ENCODE assay signal across 9 cellular contexts in genomic region chr3:25661694-25662455, GRCh38. TPM values are rescaled to one million over a fixed set of nuclear protein-coding genes. Genes with fewer than 3 reads are reported as not detected.
A peak's percentile ranks its signal among the peaks of the same experiment; 100 is the strongest.
DNase-seq lines count a peak whose midpoint lies in the region; ATAC-seq, FAIRE-seq and TF ChIP-seq lines count a peak whose summit lies in the region.
"Had no signal": no experiment of that assay in that cellular context is flagged by ENCODE, and none has a peak within 500 bp of the region (broad histone marks: within the 10 kb centered on the region; RNA-seq: fewer than 3 reads in every experiment).

No MANE protein-coding gene starts in this region.

- H3K4me3 ChIP-seq in SK-N-MC (peak overlapping the region; percentile 77), fibroblast of villous mesenchyme (ENCODE audit: low read depth, low read length) (peak overlapping the region; percentile 80), stomach (peak overlapping the region in 3 of 4 donors; percentile 65 to 86 (median 83))

- DNase-seq in activated CD8-positive, alpha-beta memory T cell treated with anti-CD3 and anti-CD28 coated beads, Interleukin-2, amount 10 ng/mL, durations not matched to agents 7 days and 5 days = no peak
- DNase-seq in activated CD8-positive, alpha-beta memory T cell treated with anti-CD3 and anti-CD28 coated beads, Interleukin-2, amount 50 U/mL, for 4 hours = no peak
- DNase-seq in SK-N-MC (ENCODE audit: low read depth, low spot score) = no peak
- peak; percentile 25 for DNase-seq in fibroblast of villous mesenchyme (ENCODE audit: low read depth)
- no peak for DNase-seq in stomach
- DNase-seq in H4 (ENCODE audit: low spot score) = no peak
- DNase-seq in H54 (ENCODE audit: insufficient read length, low spot score) = no peak
- DNase-seq: DMS53 had no signal

- H3K27me3 ChIP-seq in stomach = no peaks in the 10 kb centered on the region

- TF ChIP-seq POLR2A in stomach (IDR thresholded peaks at IDR 0.05) = no peak
- no peak for TF ChIP-seq POLR2A in H54 (IDR thresholded peaks at IDR 0.05; ENCODE audit: low read depth, low read length)

- intact Hi-C loops in stomach (cut with DNase I; ENCODE audit: low total_unique reads) = loop anchor here (5.0 kb wide), 1 partner anchor 120 kb away; the partner anchor contains the start of gene NGLY1

- H3K4me3 Mint-ChIP-seq in activated CD8-positive, alpha-beta memory T cell treated with anti-CD3 and anti-CD28 coated beads, Interleukin-2, amount 10 ng/mL, durations not matched to agents 7 days and 5 days = peak overlapping the region; percentile 44
- H3K4me3 Mint-ChIP-seq in stimulated activated memory B cell treated with anti-CD40 and anti-IgM and Interleukin-4, amounts not matched to agents 10 μg/mL and 1 μg/mL and 100 μg/mL, for 72 hours = no peak overlapping the region

- H3K36me3 Mint-ChIP-seq in activated CD8-positive, alpha-beta memory T cell treated with anti-CD3 and anti-CD28 coated beads, Interleukin-2, amount 10 ng/mL, durations not matched to agents 7 days and 5 days = peaks cover 13% of the 10 kb centered on the region
- no peaks in the 10 kb centered on the region for H3K36me3 Mint-ChIP-seq in stimulated activated memory B cell treated with anti-CD40 and anti-IgM and Interleukin-4, amounts not matched to agents 10 μg/mL and 1 μg/mL and 100 μg/mL, for 72 hours

- H3K36me3 ChIP-seq in SK-N-MC (ENCODE audit: insufficient read depth, low read length) (no peaks in the 10 kb centered on the region), stomach (no peaks in the 10 kb centered on the region)

- no peaks in the 10 kb centered on the region for H3K27me3 Mint-ChIP-seq in activated CD8-positive, alpha-beta memory T cell treated with anti-CD3 and anti-CD28 coated beads, Interleukin-2, amount 10 ng/mL, durations not matched to agents 7 days and 5 days
- H3K27me3 Mint-ChIP-seq in stimulated activated memory B cell treated with anti-CD40 and anti-IgM and Interleukin-4, amounts not matched to agents 10 μg/mL and 1 μg/mL and 100 μg/mL, for 72 hours = no peaks in the 10 kb centered on the region

- no peak for TF ChIP-seq CTCF in fibroblast of villous mesenchyme (IDR thresholded peaks at IDR 0.05; ENCODE audit: insufficient read depth, low read depth, low read length)
- no peak for TF ChIP-seq CTCF in stomach (IDR thresholded peaks at IDR 0.05)

- peaks cover 23 to 73% (median 45%) of the 10 kb centered on the region in 4 donors for H3K4me1 ChIP-seq in stomach

- H3K9ac ChIP-seq in SK-N-MC (ENCODE audit: insufficient read length) = peak overlapping the region; percentile 51

- no peak for FAIRE-seq in H54 (lab: Jason Lieb, UNC)

- TF ChIP-seq EP300 in stomach (IDR thresholded peaks at IDR 0.05) = no peak

- H3K9me3 ChIP-seq in SK-N-MC (ENCODE audit: low read depth, low read length) (no peaks in the 10 kb centered on the region), stomach (no peaks in the 10 kb centered on the region)

- CTCF ChIA-PET in activated CD8-positive, alpha-beta memory T cell treated with anti-CD3 and anti-CD28 coated beads, Interleukin-2, amount 10 ng/mL, durations not matched to agents 7 days and 5 days (lab: Charles Lee) = interaction anchor here (0.8 to 3.4 kb wide), 5 partner anchors 11 to 195 kb away, joined by 3 to 18 read pairs (median 3); no protein-coding TSS in a partner anchor

- WGBS in stomach, 5 donors = 11 to 15% (median 13%) methylated on average over 4 of the region's 4 CpGs

- H3K27ac ChIP-seq in SK-N-MC (peak overlapping the region; percentile 25; the same call in 1 of the 2 replicates), stomach (peak overlapping the region in 3 of 5 donors; percentile 97 to 100 (median 99))

- no peak overlapping the region for H3K27ac Mint-ChIP-seq in activated CD8-positive, alpha-beta memory T cell treated with anti-CD3 and anti-CD28 coated beads, Interleukin-2, amount 10 ng/mL, durations not matched to agents 7 days and 5 days
- H3K27ac Mint-ChIP-seq in stimulated activated memory B cell treated with anti-CD40 and anti-IgM and Interleukin-4, amounts not matched to agents 10 μg/mL and 1 μg/mL and 100 μg/mL, for 72 hours = no peak overlapping the region

- no peak for ATAC-seq in activated CD8-positive, alpha-beta memory T cell treated with anti-CD3 and anti-CD28 coated beads, Interleukin-2, amount 10 ng/mL, durations not matched to agents 7 days and 5 days
- no peak for ATAC-seq in stimulated activated memory B cell treated with anti-CD40 and anti-IgM and Interleukin-4, amounts not matched to agents 10 μg/mL and 1 μg/mL and 100 μg/mL, for 72 hours

- no peaks in the 10 kb centered on the region for H3K9me3 Mint-ChIP-seq in activated CD8-positive, alpha-beta memory T cell treated with anti-CD3 and anti-CD28 coated beads, Interleukin-2, amount 10 ng/mL, durations not matched to agents 7 days and 5 days (ENCODE audit: low read depth)
- H3K9me3 Mint-ChIP-seq in stimulated activated memory B cell treated with anti-CD40 and anti-IgM and Interleukin-4, amounts not matched to agents 10 μg/mL and 1 μg/mL and 100 μg/mL, for 72 hours = no peaks in the 10 kb centered on the region

- H3K4me1 Mint-ChIP-seq in activated CD8-positive, alpha-beta memory T cell treated with anti-CD3 and anti-CD28 coated beads, Interleukin-2, amount 10 ng/mL, durations not matched to agents 7 days and 5 days = peaks cover 45% of the 10 kb centered on the region
- H3K4me1 Mint-ChIP-seq in stimulated activated memory B cell treated with anti-CD40 and anti-IgM and Interleukin-4, amounts not matched to agents 10 μg/mL and 1 μg/mL and 100 μg/mL, for 72 hours = peaks cover 65% of the 10 kb centered on the region

RNA-seq across cellular contexts. Expression of gene TOP2B, which starts 2.8 kb away (rescaled TPM):
- total RNA-seq in activated CD8-positive, alpha-beta memory T cell treated with anti-CD3 and anti-CD28 coated beads, Interleukin-2, amount 10 ng/mL, durations not matched to agents 7 days and 5 days = 100 to 1,000 TPM; 107 to 128 TPM
- total RNA-seq in fibroblast of villous mesenchyme (86.7 and 88.5 TPM in 2 replicates), stomach (100 to 1,000 TPM in 3 of 5 donors, 10 to 100 TPM in 2; 35.6 to 266 (median 113) TPM)
- 10 to 100 TPM; 39.7 to 43.6 (median 39.9) TPM for polyA plus RNA-seq in stomach
- total RNA-seq in H4 (2014; rRNA removed; shearing (Covaris generic)) = 38.9 and 45.3 TPM in 2 replicates
